In genomic region chr4:25484243-25484721, GRCh38 we compare ENCODE assay signal across 13 cellular contexts.
DNase-seq lines count a peak whose midpoint lies in the region; ATAC-seq lines count a peak whose summit lies in the region.
"Had no signal": no experiment of that assay in that cellular context is flagged by ENCODE, and none has a peak within 500 bp of the region (broad histone marks: within the 10 kb centered on the region; RNA-seq: fewer than 3 reads in every experiment).

No MANE protein-coding gene starts in this region.

- peak; percentile 50 for ATAC-seq in activated T-helper 17 cell treated with anti-CD3 and anti-CD28 coated beads, Interleukin-2, amount 50 U/mL, for 72 hours (replicated peaks)
- no peak for ATAC-seq in HG02884 (IDR thresholded peaks at IDR 0.05; ENCODE audit: unreplicated experiment)
- ATAC-seq: lower lobe of right lung had no signal

- peaks cover 21% of the 10 kb centered on the region for H3K27me3 Mint-ChIP-seq in activated T-helper 17 cell treated with anti-CD3 and anti-CD28 coated beads, Interleukin-2, amount 50 U/mL, for 72 hours

- no peak overlapping the region for H3K27ac Mint-ChIP-seq in activated T-helper 17 cell treated with anti-CD3 and anti-CD28 coated beads, Interleukin-2, amount 50 U/mL, for 72 hours
- H3K27ac Mint-ChIP-seq: neural progenitor cell had no signal

- no peaks in the 10 kb centered on the region for H3K4me1 Mint-ChIP-seq in activated T-helper 17 cell treated with anti-CD3 and anti-CD28 coated beads, Interleukin-2, amount 50 U/mL, for 72 hours
- H3K4me1 Mint-ChIP-seq: neural progenitor cell had no signal

- DNase-seq in ELR (ENCODE audit: low read depth) (peak; percentile 47), NCI-H1436 treated with DMSO at 0.1 percent for 48 hours (lab: John Stamatoyannopoulos, UW) (peak; percentile 30), kidney glomerular epithelial cell (lab: John Stamatoyannopoulos, UW) (peak; percentile 74)
- DNase-seq in stimulated activated CD4-positive, alpha-beta T cell treated with anti-CD3 and anti-CD28 coated beads, Interleukin-4, amount 100 ng/mL, for 24 hours, result no peak
- no peak for DNase-seq in activated naive CD4-positive, alpha-beta T cell treated with anti-CD3 and anti-CD28 coated beads, Interleukin-2, amount 50 U/mL, for 16 hours
- DNase-seq: activated naive CD4-positive, alpha-beta T cell; C1 segment of cervical spinal cord; caudate nucleus; lower lobe of right lung; sigmoid colon had no signal

- H3K9me3 Mint-ChIP-seq in activated T-helper 17 cell treated with anti-CD3 and anti-CD28 coated beads, Interleukin-2, amount 50 U/mL, for 72 hours, result peaks cover 10% of the 10 kb centered on the region

- no peaks in the 10 kb centered on the region for H3K36me3 Mint-ChIP-seq in activated T-helper 17 cell treated with anti-CD3 and anti-CD28 coated beads, Interleukin-2, amount 50 U/mL, for 72 hours (ENCODE audit: low read depth)
- H3K36me3 Mint-ChIP-seq: neural progenitor cell had no signal

- H3K4me3 Mint-ChIP-seq in activated T-helper 17 cell treated with anti-CD3 and anti-CD28 coated beads, Interleukin-2, amount 50 U/mL, for 72 hours, result no peak overlapping the region
- H3K4me3 Mint-ChIP-seq: neural progenitor cell had no signal

Comparison
In these comparisons a context has a peak if more than half of its experiments do, and no peak if none do; other contexts are left out.
1. DNase-seq: peak in ELR (single experiment), NCI-H1436 treated with DMSO at 0.1 percent for 48 hours (single experiment) and kidney glomerular epithelial cell (single experiment); none in stimulated activated CD4-positive, alpha-beta T cell treated with anti-CD3 and anti-CD28 coated beads, Interleukin-4, amount 100 ng/mL, for 24 hours (single experiment) and activated naive CD4-positive, alpha-beta T cell treated with anti-CD3 and anti-CD28 coated beads, Interleukin-2, amount 50 U/mL, for 16 hours (single experiment).